Comparison of ENCODE assay signal across 18 cellular contexts in the genomic region with DNA sequence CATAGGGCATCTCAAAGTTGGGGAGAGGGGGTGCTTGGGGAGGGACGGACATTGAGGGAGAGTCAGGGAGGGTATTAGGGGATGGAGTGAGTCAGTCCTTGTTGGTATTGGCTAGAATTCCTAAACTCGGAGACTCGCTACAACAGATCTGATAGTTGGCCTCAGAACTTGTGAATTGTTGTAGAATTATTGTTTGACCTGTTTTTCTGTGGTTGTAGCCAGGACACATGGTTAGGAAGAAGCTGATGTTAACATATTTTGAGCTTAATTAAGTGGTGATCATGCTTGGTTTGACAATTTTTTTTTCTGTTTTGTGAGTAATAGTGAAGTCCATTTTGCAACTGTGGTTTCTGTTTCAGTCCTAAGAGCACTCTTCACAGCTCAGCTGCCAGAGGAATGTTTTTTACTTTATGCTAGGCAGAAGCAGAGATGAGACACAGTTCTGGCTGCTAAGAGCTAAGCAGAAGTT.
A peak's percentile ranks its signal among the peaks of the same experiment; 100 is the strongest.
DNase-seq lines count a peak whose midpoint lies in the region; ATAC-seq and TF ChIP-seq lines count a peak whose summit lies in the region.
"Had no signal": no experiment of that assay in that cellular context is flagged by ENCODE, and none has a peak within 500 bp of the region (broad histone marks: within the 10 kb centered on the region; RNA-seq: fewer than 3 reads in every experiment).

No MANE protein-coding gene starts in this region.

- H3K4me3 ChIP-seq in retinal pigment epithelial cell (ENCODE audit: low read length): no peak overlapping the region
- H3K4me3 ChIP-seq: esophagus squamous epithelium, mucosa of descending colon had no signal

- CTCF ChIA-PET in activated naive CD4-positive, alpha-beta T cell treated with anti-CD3 and anti-CD28 coated beads for 36 hours (lab: Charles Lee): no interaction called here

- H3K27me3 Mint-ChIP-seq in activated naive CD4-positive, alpha-beta T cell treated with anti-CD3 and anti-CD28 coated beads for 36 hours (ENCODE audit: low read depth): no peaks in the 10 kb centered on the region
- H3K27me3 Mint-ChIP-seq: progenitor cell of endocrine pancreas had no signal

- H3K36me3 Mint-ChIP-seq in activated naive CD4-positive, alpha-beta T cell treated with anti-CD3 and anti-CD28 coated beads for 36 hours (ENCODE audit: low read depth): no peaks in the 10 kb centered on the region

- H3K27ac Mint-ChIP-seq in activated naive CD4-positive, alpha-beta T cell treated with anti-CD3 and anti-CD28 coated beads for 36 hours: no peak overlapping the region
- H3K27ac Mint-ChIP-seq: progenitor cell of endocrine pancreas had no signal

- H3K4me1 Mint-ChIP-seq in activated naive CD4-positive, alpha-beta T cell treated with anti-CD3 and anti-CD28 coated beads for 36 hours (ENCODE audit: low read depth): no peaks in the 10 kb centered on the region

- intact Hi-C loops in activated naive CD4-positive, alpha-beta T cell treated with anti-CD3 and anti-CD28 coated beads for 36 hours (cut with micrococcal nuclease): no loop called here

- H3K9me3 Mint-ChIP-seq in activated naive CD4-positive, alpha-beta T cell treated with anti-CD3 and anti-CD28 coated beads for 36 hours: peaks cover 4% of the 10 kb centered on the region

- ATAC-seq in SK-N-SH treated with all-trans-retinoic acid at 6 μM for 48 hours: peak; percentile 65
- ATAC-seq: mucosa of descending colon had no signal

- no peak overlapping the region for H3K4me3 Mint-ChIP-seq in activated naive CD4-positive, alpha-beta T cell treated with anti-CD3 and anti-CD28 coated beads for 36 hours

- DNase-seq in EH (ENCODE audit: low read depth) (peak; percentile 38), fibroblast of the conjunctiva (ENCODE audit: low read depth) (peak; percentile 24), retinal pigment epithelial cell (ENCODE audit: low read depth) (peak; percentile 22), NCI-H146 treated with DMSO at 0.1 percent for 48 hours (lab: John Stamatoyannopoulos, UW; ENCODE audit: unreplicated experiment) (no peak), SKM-1 (lab: John Stamatoyannopoulos, UW; ENCODE audit: unreplicated experiment) (no peak)
- DNase-seq in activated CD4-positive, alpha-beta T cell treated with anti-CD3 and anti-CD28 coated beads for 4 hours: no peak
- no peak for DNase-seq in activated naive CD4-positive, alpha-beta T cell treated with anti-CD3 and anti-CD28 coated beads for 36 hours
- DNase-seq: activated CD4-positive, alpha-beta T cell treated with anti-CD3 and anti-CD28 coated beads, Interleukin-2, amount 50 U/mL, for 4 hours; C1 segment of cervical spinal cord; DND-41; esophagus squamous epithelium; KBM-7; mucosa of descending colon; NCI-H2029; NCI-H748 treated with DMSO at 0.1 percent for 48 hours; stimulated activated CD4-positive, alpha-beta T cell treated with anti-CD3 and anti-CD28 coated beads, Interleukin-2, amount 100 ng/mL, for 24 hours had no signal

- no peak for TF ChIP-seq CTCF in retinal pigment epithelial cell (conservative IDR thresholded peaks at IDR 0.05; ENCODE audit: low read depth, low read length)

TF ChIP-seq in SK-N-SH treated with all-trans-retinoic acid at 6 μM for 48 hours, 23 proteins besides CTCF, POLR2A, EP300 and RAD21:
- TF ChIP-seq, protein P1, sequence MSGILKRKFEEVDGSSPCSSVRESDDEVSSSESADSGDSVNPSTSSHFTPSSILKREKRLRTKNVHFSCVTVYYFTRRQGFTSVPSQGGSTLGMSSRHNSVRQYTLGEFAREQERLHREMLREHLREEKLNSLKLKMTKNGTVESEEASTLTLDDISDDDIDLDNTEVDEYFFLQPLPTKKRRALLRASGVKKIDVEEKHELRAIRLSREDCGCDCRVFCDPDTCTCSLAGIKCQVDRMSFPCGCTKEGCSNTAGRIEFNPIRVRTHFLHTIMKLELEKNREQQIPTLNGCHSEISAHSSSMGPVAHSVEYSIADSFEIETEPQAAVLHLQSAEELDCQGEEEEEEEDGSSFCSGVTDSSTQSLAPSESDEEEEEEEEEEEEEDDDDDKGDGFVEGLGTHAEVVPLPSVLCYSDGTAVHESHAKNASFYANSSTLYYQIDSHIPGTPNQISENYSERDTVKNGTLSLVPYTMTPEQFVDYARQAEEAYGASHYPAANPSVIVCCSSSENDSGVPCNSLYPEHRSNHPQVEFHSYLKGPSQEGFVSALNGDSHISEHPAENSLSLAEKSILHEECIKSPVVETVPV (CRISPR knock-in tag; IDR thresholded peaks at IDR 0.05): no peak
- TF ChIP-seq RARB (CRISPR knock-in tag; IDR thresholded peaks at IDR 0.05) (no peak), ZNF70 (CRISPR knock-in tag; IDR thresholded peaks at IDR 0.05) (no peak), ZFP30 (CRISPR knock-in tag; IDR thresholded peaks at IDR 0.05) (no peak), CSDC2 (CRISPR knock-in tag; IDR thresholded peaks at IDR 0.05) (no peak), ZC3H10 (CRISPR knock-in tag; IDR thresholded peaks at IDR 0.05) (no peak), ZFP3 (CRISPR knock-in tag; IDR thresholded peaks at IDR 0.05) (no peak), ZNF8 (CRISPR knock-in tag; IDR thresholded peaks at IDR 0.05) (no peak), TCF4 (CRISPR knock-in tag; IDR thresholded peaks at IDR 0.05; ENCODE audit: borderline replicate concordance) (no peak), PPARA (CRISPR knock-in tag; IDR thresholded peaks at IDR 0.05; ENCODE audit: borderline replicate concordance) (no peak), ESRRG (CRISPR knock-in tag; IDR thresholded peaks at IDR 0.05) (no peak)
- TF ChIP-seq, protein P2, sequence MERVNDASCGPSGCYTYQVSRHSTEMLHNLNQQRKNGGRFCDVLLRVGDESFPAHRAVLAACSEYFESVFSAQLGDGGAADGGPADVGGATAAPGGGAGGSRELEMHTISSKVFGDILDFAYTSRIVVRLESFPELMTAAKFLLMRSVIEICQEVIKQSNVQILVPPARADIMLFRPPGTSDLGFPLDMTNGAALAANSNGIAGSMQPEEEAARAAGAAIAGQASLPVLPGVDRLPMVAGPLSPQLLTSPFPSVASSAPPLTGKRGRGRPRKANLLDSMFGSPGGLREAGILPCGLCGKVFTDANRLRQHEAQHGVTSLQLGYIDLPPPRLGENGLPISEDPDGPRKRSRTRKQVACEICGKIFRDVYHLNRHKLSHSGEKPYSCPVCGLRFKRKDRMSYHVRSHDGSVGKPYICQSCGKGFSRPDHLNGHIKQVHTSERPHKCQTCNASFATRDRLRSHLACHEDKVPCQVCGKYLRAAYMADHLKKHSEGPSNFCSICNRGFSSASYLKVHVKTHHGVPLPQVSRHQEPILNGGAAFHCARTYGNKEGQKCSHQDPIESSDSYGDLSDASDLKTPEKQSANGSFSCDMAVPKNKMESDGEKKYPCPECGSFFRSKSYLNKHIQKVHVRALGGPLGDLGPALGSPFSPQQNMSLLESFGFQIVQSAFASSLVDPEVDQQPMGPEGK (CRISPR knock-in tag; IDR thresholded peaks at IDR 0.05; ENCODE audit: borderline replicate concordance): no peak
- TF ChIP-seq, protein P3, sequence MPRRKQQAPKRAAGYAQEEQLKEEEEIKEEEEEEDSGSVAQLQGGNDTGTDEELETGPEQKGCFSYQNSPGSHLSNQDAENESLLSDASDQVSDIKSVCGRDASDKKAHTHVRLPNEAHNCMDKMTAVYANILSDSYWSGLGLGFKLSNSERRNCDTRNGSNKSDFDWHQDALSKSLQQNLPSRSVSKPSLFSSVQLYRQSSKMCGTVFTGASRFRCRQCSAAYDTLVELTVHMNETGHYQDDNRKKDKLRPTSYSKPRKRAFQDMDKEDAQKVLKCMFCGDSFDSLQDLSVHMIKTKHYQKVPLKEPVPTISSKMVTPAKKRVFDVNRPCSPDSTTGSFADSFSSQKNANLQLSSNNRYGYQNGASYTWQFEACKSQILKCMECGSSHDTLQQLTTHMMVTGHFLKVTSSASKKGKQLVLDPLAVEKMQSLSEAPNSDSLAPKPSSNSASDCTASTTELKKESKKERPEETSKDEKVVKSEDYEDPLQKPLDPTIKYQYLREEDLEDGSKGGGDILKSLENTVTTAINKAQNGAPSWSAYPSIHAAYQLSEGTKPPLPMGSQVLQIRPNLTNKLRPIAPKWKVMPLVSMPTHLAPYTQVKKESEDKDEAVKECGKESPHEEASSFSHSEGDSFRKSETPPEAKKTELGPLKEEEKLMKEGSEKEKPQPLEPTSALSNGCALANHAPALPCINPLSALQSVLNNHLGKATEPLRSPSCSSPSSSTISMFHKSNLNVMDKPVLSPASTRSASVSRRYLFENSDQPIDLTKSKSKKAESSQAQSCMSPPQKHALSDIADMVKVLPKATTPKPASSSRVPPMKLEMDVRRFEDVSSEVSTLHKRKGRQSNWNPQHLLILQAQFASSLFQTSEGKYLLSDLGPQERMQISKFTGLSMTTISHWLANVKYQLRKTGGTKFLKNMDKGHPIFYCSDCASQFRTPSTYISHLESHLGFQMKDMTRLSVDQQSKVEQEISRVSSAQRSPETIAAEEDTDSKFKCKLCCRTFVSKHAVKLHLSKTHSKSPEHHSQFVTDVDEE (CRISPR knock-in tag; IDR thresholded peaks at IDR 0.05): no peak

Comparison
In these comparisons a context has a peak if more than half of its experiments do, and no peak if none do; other contexts are left out.
1. DNase-seq: peak in EH (single experiment), fibroblast of the conjunctiva (single experiment) and retinal pigment epithelial cell (single experiment); none in NCI-H146 treated with DMSO at 0.1 percent for 48 hours (single experiment), activated CD4-positive, alpha-beta T cell treated with anti-CD3 and anti-CD28 coated beads for 4 hours (0 of 2), SKM-1 (single experiment) and activated naive CD4-positive, alpha-beta T cell treated with anti-CD3 and anti-CD28 coated beads for 36 hours (single experiment).